Comparison of ENCODE assay signal across 1 cellular context in the genomic region with DNA sequence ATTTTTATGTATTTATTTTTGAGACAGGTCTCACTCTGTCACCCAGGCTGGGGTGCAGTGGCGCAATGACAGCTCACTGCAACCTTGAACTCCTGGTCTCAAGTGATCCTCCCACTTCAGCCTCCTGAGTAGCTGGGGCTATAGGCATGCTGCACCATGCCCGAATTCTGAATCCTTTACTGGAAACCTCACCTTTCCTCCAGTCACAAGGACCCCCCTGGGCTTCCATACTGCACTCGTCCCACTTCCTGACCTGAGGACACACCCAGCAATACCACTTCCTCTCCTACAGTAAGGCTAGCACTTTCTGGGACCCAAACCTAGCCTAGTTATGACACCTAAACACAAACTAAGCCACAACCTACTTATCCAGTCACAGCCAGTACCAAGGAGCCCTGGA.
A peak's percentile ranks its signal among the peaks of the same experiment; 100 is the strongest.
TF ChIP-seq lines count a peak whose summit lies in the region.

No MANE protein-coding gene starts in this region.

TF ChIP-seq in HepG2, 621 proteins besides CTCF, POLR2A, EP300 and RAD21 (continued from another document):
- TF ChIP-seq ZSCAN9 (CRISPR knock-in tag; IDR thresholded peaks at IDR 0.05; ENCODE audit: borderline replicate concordance) (no peak), ZNF772 (CRISPR knock-in tag; IDR thresholded peaks at IDR 0.05) (no peak), CEBPG (CRISPR knock-in tag; IDR thresholded peaks at IDR 0.05) (peak; percentile 78), CC2D1A (CRISPR knock-in tag; IDR thresholded peaks at IDR 0.05) (no peak), NONO (IDR thresholded peaks at IDR 0.05) (no peak), NONO (CRISPR knock-in tag; conservative IDR thresholded peaks at IDR 0.05) (no peak), GABPA (IDR thresholded peaks at IDR 0.05; ENCODE audit: low read depth, low read length) (no peak; the same call in 1 of the 2 replicates), GABPA (CRISPR knock-in tag; IDR thresholded peaks at IDR 0.05; ENCODE audit: low read depth) (peak; percentile 82), ZKSCAN1 (IDR thresholded peaks at IDR 0.05; ENCODE audit: low read length) (no peak), MIER2 (CRISPR knock-in tag; IDR thresholded peaks at IDR 0.05) (no peak), PHB2 (IDR thresholded peaks at IDR 0.05; ENCODE audit: partially characterized antibody) (no peak), PTBP1 (IDR thresholded peaks at IDR 0.05; ENCODE audit: low read depth, low read length, poor library complexity, severe bottlenecking) (no peak), POGZ (CRISPR knock-in tag; IDR thresholded peaks at IDR 0.05) (peak; percentile 43; the same call in 1 of the 2 replicates), MIXL1 (CRISPR knock-in tag; IDR thresholded peaks at IDR 0.05) (0 out of 2 replicates have a peak, but pooled peaks have one; percentile 34), CEBPB (IDR thresholded peaks at IDR 0.05; ENCODE audit: borderline replicate concordance, low read depth, low read length) (peak; percentile 74), ZNF143 (CRISPR knock-in tag; IDR thresholded peaks at IDR 0.05) (no peak), FIP1L1 (IDR thresholded peaks at IDR 0.05; ENCODE audit: borderline replicate concordance, insufficient read depth, low read depth, low read length) (no peak), ZNF558 (CRISPR knock-in tag; IDR thresholded peaks at IDR 0.05; ENCODE audit: borderline replicate concordance) (no peak), CHD2 (IDR thresholded peaks at IDR 0.05; ENCODE audit: low read depth, low read length) (no peak)
- TF ChIP-seq, protein P1, sequence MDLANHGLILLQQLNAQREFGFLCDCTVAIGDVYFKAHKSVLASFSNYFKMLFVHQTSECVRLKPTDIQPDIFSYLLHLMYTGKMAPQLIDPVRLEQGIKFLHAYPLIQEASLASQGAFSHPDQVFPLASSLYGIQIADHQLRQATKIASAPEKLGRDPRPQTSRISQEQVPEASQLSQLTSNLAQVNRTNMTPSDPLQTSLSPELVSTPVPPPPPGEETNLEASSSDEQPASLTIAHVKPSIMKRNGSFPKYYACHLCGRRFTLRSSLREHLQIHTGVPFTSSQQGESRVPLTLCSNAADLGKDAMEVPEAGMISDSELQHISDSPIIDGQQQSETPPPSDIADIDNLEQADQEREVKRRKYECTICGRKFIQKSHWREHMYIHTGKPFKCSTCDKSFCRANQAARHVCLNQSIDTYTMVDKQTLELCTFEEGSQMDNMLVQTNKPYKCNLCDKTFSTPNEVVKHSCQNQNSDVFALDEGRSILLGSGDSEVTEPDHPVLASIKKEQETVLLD (CRISPR knock-in tag; IDR thresholded peaks at IDR 0.05; ENCODE audit: low read depth) = no peak
- TF ChIP-seq, protein P2, sequence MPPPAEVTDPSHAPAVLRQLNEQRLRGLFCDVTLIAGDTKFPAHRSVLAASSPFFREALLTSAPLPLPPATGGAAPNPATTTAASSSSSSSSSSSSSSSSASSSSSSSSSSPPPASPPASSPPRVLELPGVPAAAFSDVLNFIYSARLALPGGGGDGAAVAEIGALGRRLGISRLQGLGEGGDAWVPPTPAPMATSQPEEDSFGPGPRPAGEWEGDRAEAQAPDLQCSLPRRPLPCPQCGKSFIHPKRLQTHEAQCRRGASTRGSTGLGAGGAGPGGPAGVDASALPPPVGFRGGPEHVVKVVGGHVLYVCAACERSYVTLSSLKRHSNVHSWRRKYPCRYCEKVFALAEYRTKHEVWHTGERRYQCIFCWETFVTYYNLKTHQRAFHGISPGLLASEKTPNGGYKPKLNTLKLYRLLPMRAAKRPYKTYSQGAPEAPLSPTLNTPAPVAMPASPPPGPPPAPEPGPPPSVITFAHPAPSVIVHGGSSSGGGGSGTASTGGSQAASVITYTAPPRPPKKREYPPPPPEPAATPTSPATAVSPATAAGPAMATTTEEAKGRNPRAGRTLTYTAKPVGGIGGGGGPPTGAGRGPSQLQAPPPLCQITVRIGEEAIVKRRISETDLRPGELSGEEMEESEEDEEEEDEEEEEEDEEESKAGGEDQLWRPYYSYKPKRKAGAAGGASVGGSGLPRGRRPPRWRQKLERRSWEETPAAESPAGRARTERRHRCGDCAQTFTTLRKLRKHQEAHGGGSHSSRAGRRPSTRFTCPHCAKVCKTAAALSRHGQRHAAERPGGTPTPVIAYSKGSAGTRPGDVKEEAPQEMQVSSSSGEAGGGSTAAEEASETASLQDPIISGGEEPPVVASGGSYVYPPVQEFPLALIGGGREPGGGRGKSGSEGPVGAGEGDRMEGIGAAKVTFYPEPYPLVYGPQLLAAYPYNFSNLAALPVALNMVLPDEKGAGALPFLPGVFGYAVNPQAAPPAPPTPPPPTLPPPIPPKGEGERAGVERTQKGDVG (CRISPR knock-in tag; IDR thresholded peaks at IDR 0.05; ENCODE audit: borderline replicate concordance) = no peak
